In genomic region chr7:80449841-80450240, GRCh38 we compare ENCODE assay signal across 26 cellular contexts.
"Had no signal": no experiment of that assay in that cellular context is flagged by ENCODE, and none has a peak within 500 bp of the region (broad histone marks: within the 10 kb centered on the region; RNA-seq: fewer than 3 reads in every experiment).

No MANE protein-coding gene starts in this region.

- H3K4me3 ChIP-seq: cardiac muscle cell, coronary artery, dorsolateral prefrontal cortex, heart right ventricle, thoracic aorta had no signal

- H3K4me1 ChIP-seq: parathyroid adenoma had no signal

- H3K36me3 Mint-ChIP-seq: activated naive CD8-positive, alpha-beta T cell; brain; naive thymus-derived CD8-positive, alpha-beta T cell; T-cell had no signal

- H3K4me3 Mint-ChIP-seq: activated naive CD8-positive, alpha-beta T cell; brain; effector memory CD8-positive, alpha-beta T cell; mesothelial cell of epicardium; naive thymus-derived CD8-positive, alpha-beta T cell; neural crest cell; T-cell; T-helper 2 cell treated with Interferon-gamma antibody and Interleukin-4, amounts not matched to agents 5 μg/mL and 100 μg/mL, for 36 hours had no signal

- H3K27me3 ChIP-seq: cardiac muscle cell, heart right ventricle had no signal

- H3K27ac ChIP-seq: cardiac muscle cell, coronary artery, dorsolateral prefrontal cortex, heart right ventricle, parathyroid adenoma, thoracic aorta had no signal

- H3K36me3 ChIP-seq: cardiac muscle cell, heart right ventricle, thoracic aorta had no signal

- H3K4me1 Mint-ChIP-seq: brain; naive thymus-derived CD8-positive, alpha-beta T cell; neural crest cell; T-cell had no signal

- H3K79me2 ChIP-seq: parathyroid adenoma had no signal

- DNase-seq: activated CD4-positive, alpha-beta T cell treated with anti-CD3 and anti-CD28 coated beads for 4 hours; activated CD4-positive, alpha-beta T cell treated with anti-CD3 and anti-CD28 coated beads, Interleukin-2, amount 50 U/mL, for 4 hours; activated effector memory CD4-positive, alpha-beta T cell treated with Interleukin-2 at 50 U/mL for 16 hours; activated naive CD4-positive, alpha-beta T cell treated with Interleukin-2 at 50 U/mL for 16 hours; activated T-cell treated with anti-CD3 and anti-CD28 coated beads for 4 hours; aorta; dorsolateral prefrontal cortex; effector memory CD8-positive, alpha-beta T cell; heart right ventricle; left ventricle myocardium superior; naive thymus-derived CD8-positive, alpha-beta T cell; nucleus accumbens; right cardiac atrium; stimulated activated CD4-positive, alpha-beta T cell treated with anti-CD3 and anti-CD28 coated beads, Interleukin-2, amount 100 ng/mL, for 48 hours; stimulated activated naive CD8-positive, alpha-beta T cell treated with anti-CD3 and anti-CD28 coated beads, Interleukin-15, Interleukin-2, amounts not matched to agents 100 U/mL and 50 U/mL, for 24 hours; T-cell; trophoblast cell had no signal

- H3K27ac Mint-ChIP-seq: activated naive CD8-positive, alpha-beta T cell; brain; effector memory CD8-positive, alpha-beta T cell; mesothelial cell of epicardium; naive thymus-derived CD8-positive, alpha-beta T cell; T-cell; T-helper 2 cell treated with Interferon-gamma antibody and Interleukin-4, amounts not matched to agents 5 μg/mL and 100 μg/mL, for 36 hours had no signal

- H3K9me3 Mint-ChIP-seq: T-helper 2 cell treated with Interferon-gamma antibody and Interleukin-4, amounts not matched to agents 5 μg/mL and 100 μg/mL, for 36 hours had no signal

- H3K9me3 ChIP-seq: heart right ventricle, thoracic aorta had no signal

- H3K9ac ChIP-seq: parathyroid adenoma had no signal

- ATAC-seq: effector memory CD8-positive, alpha-beta T cell; heart right ventricle; left ventricle myocardium superior; naive thymus-derived CD8-positive, alpha-beta T cell; right cardiac atrium; stimulated activated naive CD8-positive, alpha-beta T cell treated with anti-CD3 and anti-CD28 coated beads, Interleukin-15, Interleukin-2, amounts not matched to agents 100 U/mL and 50 U/mL, for 24 hours; T-cell had no signal

- H3K27me3 Mint-ChIP-seq: activated naive CD8-positive, alpha-beta T cell; brain; effector memory CD8-positive, alpha-beta T cell had no signal

- H2AFZ ChIP-seq: parathyroid adenoma had no signal
